ENCODE assay signal across 9 cellular contexts in the genomic region with DNA sequence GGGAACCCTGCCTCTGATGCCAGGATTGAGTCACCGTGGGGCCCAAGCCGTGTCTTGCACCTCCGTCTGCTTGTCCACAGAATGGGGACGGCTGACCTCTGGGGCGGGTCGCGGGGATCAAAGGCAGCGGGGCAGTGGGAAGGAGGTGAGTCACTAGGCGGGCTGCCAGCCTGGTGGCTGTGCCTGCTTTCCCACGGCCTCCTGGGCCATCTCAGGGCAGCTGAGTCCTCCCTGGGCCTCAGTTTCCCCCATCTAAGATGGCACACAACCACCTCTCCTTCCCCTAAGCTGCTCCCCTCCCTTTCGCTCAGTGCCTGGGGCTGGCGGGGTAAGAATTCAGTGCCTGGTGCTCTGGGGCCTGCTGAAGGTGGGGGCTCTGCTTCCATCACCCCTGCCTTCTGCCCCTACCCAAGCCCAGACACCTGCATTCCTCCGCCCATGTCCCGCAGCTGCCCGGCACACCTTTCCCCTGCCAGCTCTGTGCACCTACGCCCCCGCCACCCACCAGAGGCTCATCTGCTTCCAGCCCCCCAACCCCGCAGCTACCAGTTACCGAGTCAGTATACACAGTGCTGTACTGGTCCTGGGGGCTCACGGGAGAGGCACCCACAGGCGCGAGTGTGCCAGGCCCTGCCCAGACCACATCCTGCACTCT. TPM values are rescaled to one million over a fixed set of nuclear protein-coding genes. Genes with fewer than 3 reads are reported as not detected.
A peak's percentile ranks its signal among the peaks of the same experiment; 100 is the strongest.
DNase-seq lines count a peak whose midpoint lies in the region; ATAC-seq, FAIRE-seq and TF ChIP-seq lines count a peak whose summit lies in the region.
"Had no signal": no experiment of that assay in that cellular context is flagged by ENCODE, and none has a peak within 500 bp of the region (broad histone marks: within the 10 kb centered on the region; RNA-seq: fewer than 3 reads in every experiment).

No MANE protein-coding gene starts in this region.

- H3K27me3 ChIP-seq in GM06990 (replicated peaks; ENCODE audit: control insufficient read depth, insufficient read depth, low read length), result no peaks in the 10 kb centered on the region

- H3K27ac ChIP-seq in epithelial cell of prostate, result peak overlapping the region; percentile 76

- peaks cover 46% of the 10 kb centered on the region for H3K36me3 ChIP-seq in GM06990 (ENCODE audit: control insufficient read depth, insufficient read depth, low read length)

- DNase-seq in GM06990 (ENCODE audit: extremely low read depth, insufficient read length) (peak; percentile 22), RCC 7860 (ENCODE audit: low spot score) (peak; percentile 65), epithelial cell of prostate (ENCODE audit: low read depth, low spot score) (no peak), sciatic nerve (ENCODE audit: low spot score) (peak; percentile 70), COLO668 (lab: John Stamatoyannopoulos, UW; ENCODE audit: unreplicated experiment) (no peak), NCI-H2081 treated with DMSO at 0.1 percent for 48 hours (lab: John Stamatoyannopoulos, UW) (no peak)

- ATAC-seq in sciatic nerve (no peak), GM18511 (IDR thresholded peaks at IDR 0.05; ENCODE audit: unreplicated experiment) (no peak), HG03097 (IDR thresholded peaks at IDR 0.05; ENCODE audit: low FRiP score, unreplicated experiment) (no peak)

- intact Hi-C loops in sciatic nerve (cut with DNase I), result no loop called here

- H3K4me3 ChIP-seq in GM06990 (replicated peaks; ENCODE audit: low read depth, low read length), result peak overlapping the region; percentile 98

- peak; percentile 82 for FAIRE-seq in RCC 7860 (lab: Jason Lieb, UNC)
- FAIRE-seq: TTC549 had no signal

- no peak for TF ChIP-seq CTCF in GM06990 (IDR thresholded peaks at IDR 0.05; ENCODE audit: insufficient read depth, low read length, poor library complexity, severe bottlenecking)

RNA-seq across cellular contexts. Expression of a gene that starts 3.5 kb away (rescaled TPM):
- total RNA-seq in sciatic nerve, result 140 TPM

RNA-seq across cellular contexts. Expression of a gene that starts 32.1 kb away (rescaled TPM):
- total RNA-seq in sciatic nerve, result 65.7 TPM

RNA-seq across cellular contexts. Expression of a gene that starts 48.5 kb away (rescaled TPM):
- 54.0 TPM for total RNA-seq in sciatic nerve

RNA-seq across cellular contexts. Expression of a gene that starts 49.1 kb away (rescaled TPM):
- total RNA-seq in sciatic nerve, result 37.8 TPM

Comparison
In these comparisons a context has a peak if more than half of its experiments do, and no peak if none do; other contexts are left out.
1. DNase-seq: peak in GM06990 (single experiment), RCC 7860 (single experiment) and sciatic nerve (single experiment); none in epithelial cell of prostate (single experiment), COLO668 (single experiment) and NCI-H2081 treated with DMSO at 0.1 percent for 48 hours (single experiment).